Comparison of ENCODE assay signal across 8 cellular contexts in genomic region chr1:111738436-111739221, GRCh38.
DNase-seq lines count a peak whose midpoint lies in the region; ATAC-seq and TF ChIP-seq lines count a peak whose summit lies in the region.

No MANE protein-coding gene starts in this region.

- DNase-seq in AG20443 (ENCODE audit: low spot score), result peak; percentile 49
- peak; percentile 94 for DNase-seq in NCI-H2171 treated with DMSO at 0.1 percent for 48 hours (lab: John Stamatoyannopoulos, UW)
- DNase-seq in activated CD4-positive, alpha-beta T cell treated with anti-CD3 and anti-CD28 coated beads for 4 hours, result peak; percentile 40
- DNase-seq in effector memory CD8-positive, alpha-beta T cell, result peak; percentile 20 to 33 (median 25)
- peak; percentile 46 to 69 for DNase-seq in memory B cell (ENCODE audit: low spot score in 2 of 2)
- DNase-seq in stimulated activated naive CD8-positive, alpha-beta T cell treated with anti-CD3 and anti-CD28 coated beads, Interleukin-15, Interleukin-2, amounts not matched to agents 100 U/mL and 50 U/mL, for 24 hours, result peak; percentile 54

- no peaks in the 10 kb centered on the region for H3K9me3 Mint-ChIP-seq in effector memory CD8-positive, alpha-beta T cell
- no peaks in the 10 kb centered on the region for H3K9me3 Mint-ChIP-seq in memory B cell

- TF ChIP-seq POLR2A in GM18526 (IDR thresholded peaks at IDR 0.05; ENCODE audit: extremely low read depth, insufficient read length), result peak; percentile 58

- H3K4me3 Mint-ChIP-seq in effector memory CD8-positive, alpha-beta T cell, result peak overlapping the region; percentile 86 to 89
- peak overlapping the region; percentile 96 for H3K4me3 Mint-ChIP-seq in memory B cell

- peak; percentile 36 for ATAC-seq in HG02981 (IDR thresholded peaks at IDR 0.05; ENCODE audit: unreplicated experiment)
- peak; percentile 58 for ATAC-seq in effector memory CD8-positive, alpha-beta T cell (replicated peaks)
- peak; percentile 55 for ATAC-seq in memory B cell (ENCODE audit: low read depth)
- peak; percentile 49 for ATAC-seq in stimulated activated naive CD8-positive, alpha-beta T cell treated with anti-CD3 and anti-CD28 coated beads, Interleukin-15, Interleukin-2, amounts not matched to agents 100 U/mL and 50 U/mL, for 24 hours

- peaks cover 15 to 26% of the 10 kb centered on the region in 2 donors for H3K4me1 Mint-ChIP-seq in effector memory CD8-positive, alpha-beta T cell (ENCODE audit: low read depth in 2 of 2)
- H3K4me1 Mint-ChIP-seq in memory B cell, result peaks cover 16% of the 10 kb centered on the region

- H3K27ac Mint-ChIP-seq in effector memory CD8-positive, alpha-beta T cell, result peak overlapping the region; percentile 39 to 41
- H3K27ac Mint-ChIP-seq in memory B cell, result peak overlapping the region; percentile 93

- H3K36me3 Mint-ChIP-seq in effector memory CD8-positive, alpha-beta T cell (ENCODE audit: insufficient read depth), result peaks cover 9% of the 10 kb centered on the region
- no peaks in the 10 kb centered on the region for H3K36me3 Mint-ChIP-seq in memory B cell

- peaks cover 29% of the 10 kb centered on the region in 2 donors for H3K27me3 Mint-ChIP-seq in effector memory CD8-positive, alpha-beta T cell
- H3K27me3 Mint-ChIP-seq in memory B cell, result peaks cover 7% of the 10 kb centered on the region

Comparison
In these comparisons a context has a peak if more than half of its experiments do, and no peak if none do; other contexts are left out.
1. Peak in every context shown above with its lines: DNase-seq and ATAC-seq.
2. DNase-seq: peak in every context shown above with its lines; median percentile 94 in NCI-H2171 treated with DMSO at 0.1 percent for 48 hours; 58 in memory B cell; 54 in stimulated activated naive CD8-positive, alpha-beta T cell treated with anti-CD3 and anti-CD28 coated beads, Interleukin-15, Interleukin-2, amounts not matched to agents 100 U/mL and 50 U/mL, for 24 hours; 49 in AG20443; 40 in activated CD4-positive, alpha-beta T cell treated with anti-CD3 and anti-CD28 coated beads for 4 hours; 25 in effector memory CD8-positive, alpha-beta T cell.